In the genomic region with DNA sequence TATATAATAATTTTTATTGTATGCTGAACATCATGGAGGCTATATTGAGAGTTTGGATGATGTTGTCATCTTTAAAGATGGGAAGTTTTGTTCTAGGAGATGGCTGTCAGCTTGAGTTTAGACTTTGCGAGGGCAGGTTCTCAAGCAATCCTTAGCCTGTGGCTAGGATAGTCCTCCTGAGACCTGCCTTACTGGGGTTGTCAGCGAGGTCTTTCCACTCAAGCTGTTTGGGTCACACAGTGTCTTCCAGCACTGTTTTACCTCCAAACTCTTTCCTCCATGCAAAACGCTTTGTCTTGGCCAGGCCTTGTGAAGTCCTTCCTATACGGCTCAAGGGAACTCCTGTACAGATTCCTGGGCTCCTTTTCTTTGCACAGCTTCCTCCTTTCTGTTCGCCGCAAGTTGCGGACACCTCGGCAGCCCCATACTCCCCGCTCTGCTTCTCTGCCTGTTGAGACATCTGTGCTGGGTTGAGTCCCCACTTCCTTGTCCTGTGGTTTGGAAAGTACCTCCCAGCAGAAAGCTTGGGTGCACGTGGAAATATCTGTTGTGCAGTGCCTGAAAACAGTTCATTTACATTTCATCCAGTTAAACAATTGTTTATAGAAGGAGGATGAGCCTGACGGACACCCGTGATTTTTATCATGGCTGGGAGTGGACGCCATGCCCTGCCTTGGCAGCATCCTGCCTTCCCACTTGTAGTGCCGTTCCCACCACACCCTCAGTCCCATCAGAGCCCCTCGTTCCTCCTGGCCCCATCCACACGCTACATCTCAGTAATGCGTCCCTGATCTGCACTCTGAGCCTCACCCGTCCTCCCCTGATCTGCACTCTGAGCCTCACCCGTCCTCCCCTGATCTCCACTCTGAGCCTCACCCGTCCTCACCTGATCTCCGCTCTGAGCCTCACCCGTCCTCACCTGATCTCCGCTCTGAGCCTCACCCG, we compare ENCODE assay signal across 10 cellular contexts. TPM values are rescaled to one million over a fixed set of nuclear protein-coding genes. Genes with fewer than 3 reads are reported as not detected.
DNase-seq lines count a peak whose midpoint lies in the region; ATAC-seq and TF ChIP-seq lines count a peak whose summit lies in the region.
"Had no signal": no experiment of that assay in that cellular context is flagged by ENCODE, and none has a peak within 500 bp of the region (broad histone marks: within the 10 kb centered on the region; RNA-seq: fewer than 3 reads in every experiment).

No MANE protein-coding gene starts in this region.

- H3K36me3 ChIP-seq in duodenal mucosa (ENCODE audit: control insufficient read depth in 1 of 2, insufficient read depth in 2 of 2, low read length in 2 of 2): no peaks in the 10 kb centered on the region
- H3K36me3 ChIP-seq: thoracic aorta had no signal

- DNase-seq in CD14-positive monocyte (ENCODE audit: low spot score) (peak; percentile 90), T-helper 9 cell (peak; percentile 45), NCI-H345 (lab: John Stamatoyannopoulos, UW) (no peak), D341Med (ENCODE audit: low spot score) (no peak)
- DNase-seq in stimulated activated CD4-positive, alpha-beta T cell treated with anti-CD3 and anti-CD28 coated beads, TNF-alpha, amount 100 ng/mL, for 48 hours (ENCODE audit: low read depth in 3 of 3): peak in 2 of 3 donors; percentile 23 to 26

- H3K27ac Mint-ChIP-seq in CD14-positive monocyte: peak overlapping the region; percentile 86 to 97 (median 93)

- no peaks in the 10 kb centered on the region for H3K9me3 ChIP-seq in duodenal mucosa (ENCODE audit: control insufficient read depth in 1 of 2, low read length in 2 of 2)
- H3K9me3 ChIP-seq: thoracic aorta had no signal

- no peak overlapping the region for H3K27ac ChIP-seq in duodenal mucosa (ENCODE audit: low read depth, low read length)
- H3K27ac ChIP-seq: SK-N-MC, thoracic aorta had no signal

- H3K4me1 Mint-ChIP-seq in CD14-positive monocyte: peaks cover 30% of the 10 kb centered on the region

- no peak for TF ChIP-seq CTCF in CD14-positive monocyte (IDR thresholded peaks at IDR 0.05)

- peaks cover 6 to 8% of the 10 kb centered on the region in 2 donors for H3K4me1 ChIP-seq in duodenal mucosa (ENCODE audit: control insufficient read depth in 1 of 2, insufficient read depth in 2 of 2, low read length in 2 of 2)

- peak overlapping the region; percentile 29 to 45 for H3K4me3 ChIP-seq in duodenal mucosa (ENCODE audit: low read depth in 1 of 2, low read length in 2 of 2)
- H3K4me3 ChIP-seq: SK-N-MC, thoracic aorta had no signal

- intact Hi-C loops in CD14-positive monocyte (cut with micrococcal nuclease): loop anchor here (10.0 kb wide), 1 partner anchor 87 kb away; no protein-coding TSS in a partner anchor

- H3K4me3 Mint-ChIP-seq in CD14-positive monocyte: peak overlapping the region; percentile 39 to 81

- peaks cover 0 to 7% of the 10 kb centered on the region in 2 donors for H3K27me3 ChIP-seq in duodenal mucosa (ENCODE audit: control insufficient read depth in 1 of 2, insufficient read depth in 2 of 2, low read length in 2 of 2)

- ATAC-seq in HG02763 (IDR thresholded peaks at IDR 0.05; ENCODE audit: unreplicated experiment) (peak; percentile 53), GM18873 (IDR thresholded peaks at IDR 0.05; ENCODE audit: low FRiP score, unreplicated experiment) (no peak)

- H3K27me3 Mint-ChIP-seq in CD14-positive monocyte (ENCODE audit: low read depth in 3 of 3): peaks cover 2 to 9% (median 4%) of the 10 kb centered on the region in 3 donors

- no peak overlapping the region for H3K9ac ChIP-seq in duodenal mucosa (ENCODE audit: low read depth in 1 of 2, low read length in 2 of 2)

- peaks cover 0 to 10% (median 7%) of the 10 kb centered on the region in 7 donors for H3K9me3 Mint-ChIP-seq in CD14-positive monocyte

- peaks cover 3 to 6% of the 10 kb centered on the region in 2 donors for H3K36me3 Mint-ChIP-seq in CD14-positive monocyte

RNA-seq across cellular contexts. Expression of gene CBFA2T3, which starts 55.0 kb away (rescaled TPM):
- polyA plus RNA-seq in CD14-positive monocyte: 1 to 10 TPM; 5.3 to 6.2 TPM

Comparison
In these comparisons a context has a peak if more than half of its experiments do, and no peak if none do; other contexts are left out.
1. DNase-seq: peak in CD14-positive monocyte (single experiment), T-helper 9 cell (single experiment) and stimulated activated CD4-positive, alpha-beta T cell treated with anti-CD3 and anti-CD28 coated beads, TNF-alpha, amount 100 ng/mL, for 48 hours (2 of 3); none in NCI-H345 (single experiment) and D341Med (single experiment).